In the genomic region with DNA sequence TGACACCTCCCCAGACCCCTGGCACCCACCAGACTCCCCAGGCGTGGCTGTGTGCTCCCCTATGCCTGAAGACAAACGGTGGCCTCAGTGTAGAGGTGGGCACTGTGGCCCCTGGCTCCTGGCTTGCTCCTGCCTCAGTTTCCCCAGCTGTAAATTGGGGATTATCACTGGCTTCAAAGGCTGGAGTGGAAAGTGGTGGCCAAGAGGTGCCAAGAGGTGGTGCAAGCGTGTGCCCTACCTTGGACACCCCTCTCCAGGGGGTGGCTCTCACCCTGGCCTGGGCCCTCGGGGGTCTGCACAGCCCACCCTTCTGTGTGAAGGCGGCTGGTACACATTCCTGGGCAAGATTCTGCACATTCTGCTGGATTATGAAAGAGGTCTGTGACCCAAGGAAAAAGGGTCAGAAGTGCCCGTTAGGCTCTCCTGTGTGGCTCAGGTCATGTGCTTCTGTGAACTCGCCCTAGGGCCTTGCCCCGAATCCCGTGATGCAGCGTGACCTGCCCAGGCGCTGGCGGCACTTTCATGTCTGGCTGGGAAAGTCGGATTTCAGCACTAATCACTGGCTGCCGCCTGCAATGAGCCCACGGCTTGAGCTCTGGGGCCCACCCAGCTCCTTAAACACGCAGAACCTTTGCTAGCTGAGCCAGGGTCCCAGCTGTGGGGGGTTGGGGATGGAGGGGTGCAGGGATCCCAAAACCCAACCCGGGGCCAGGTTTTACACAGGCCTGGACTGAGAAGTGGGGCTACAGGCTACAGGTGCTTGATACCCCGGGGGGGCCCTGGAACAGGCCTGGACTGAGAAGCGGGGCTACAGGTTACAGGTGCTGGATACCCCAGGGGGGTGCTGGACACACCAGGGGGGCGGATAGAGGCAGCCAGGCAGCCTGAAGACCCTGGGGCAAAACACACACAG, we compare ENCODE assay signal across 8 cellular contexts.
DNase-seq lines count a peak whose midpoint lies in the region; ATAC-seq and TF ChIP-seq lines count a peak whose summit lies in the region.
"Not testable (repeated sequence)": the region's sequence is repeated elsewhere in the genome, so short reads cannot be mapped to it uniquely, and the experiment has no call there.

No MANE protein-coding gene starts in this region.

- H3K79me1 ChIP-seq in mesenchymal stem cell (replicated peaks; ENCODE audit: low read length, poor library complexity, severe bottlenecking): not testable (repeated sequence)

- not testable (repeated sequence) for H3K4me2 ChIP-seq in mesenchymal stem cell (ENCODE audit: low read length, poor library complexity, severe bottlenecking)

- peak overlapping the region; percentile 65 for H4K91ac ChIP-seq in mesenchymal stem cell (ENCODE audit: low read length)

- H3K4ac ChIP-seq in mesenchymal stem cell (ENCODE audit: low read depth in 1 of 2, low read length in 2 of 2): not testable (repeated sequence)

- H2BK5ac ChIP-seq in mesenchymal stem cell (ENCODE audit: low read depth, low read length, poor library complexity, severe bottlenecking): not testable (repeated sequence)

- peak overlapping the region; percentile 80 for H3K27ac ChIP-seq in Panc1 (ENCODE audit: low read length)
- H3K27ac ChIP-seq in caudate nucleus (ENCODE audit: low read depth, low read length): peak overlapping the region; percentile 67
- not testable (repeated sequence) for H3K27ac ChIP-seq in mesenchymal stem cell (ENCODE audit: low read length, poor library complexity, severe bottlenecking)
- peak overlapping the region; percentile 42 to 80 (median 59) for H3K27ac ChIP-seq in tibial nerve

- H4K8ac ChIP-seq in mesenchymal stem cell (ENCODE audit: low read length): not testable (repeated sequence)

- peak overlapping the region; percentile 21 for H3K9ac ChIP-seq in mesenchymal stem cell (ENCODE audit: low read length)

- peak overlapping the region; percentile 34 for H2BK120ac ChIP-seq in mesenchymal stem cell (ENCODE audit: low read depth, low read length)

- BruUV-seq in Panc1 (replicated peaks; lab: Mats Ljungman, UMichigan): not testable (repeated sequence)

- not testable (repeated sequence) for TF ChIP-seq POLR2A in tibial nerve (IDR thresholded peaks at IDR 0.05)

- not testable (repeated sequence) for H3K36me3 ChIP-seq in Panc1 (ENCODE audit: control insufficient read depth, insufficient read depth, low read length); tibial nerve
- H3K36me3 ChIP-seq in mesenchymal stem cell (ENCODE audit: control insufficient read depth in 1 of 2, insufficient read depth in 2 of 2, low read depth in 1 of 2, low read length in 2 of 2): peaks cover 3 to 21% of the 10 kb centered on the region in 2 experiments

- not testable (repeated sequence) for H3K4me3 ChIP-seq in Panc1 (ENCODE audit: low read depth in 2 of 2, low read length in 2 of 2); mesenchymal stem cell (ENCODE audit: insufficient read depth in 1 of 2, low read depth in 1 of 2, low read length in 2 of 2); tibial nerve

- not testable (repeated sequence) for H3K23ac ChIP-seq in mesenchymal stem cell (ENCODE audit: low read length in 2 of 2)

- H3K14ac ChIP-seq in mesenchymal stem cell (ENCODE audit: low read length in 2 of 2): not testable (repeated sequence)

- peak overlapping the region in 1 of 2 experiments; percentile 50 for H2BK12ac ChIP-seq in mesenchymal stem cell (ENCODE audit: low read length in 2 of 2)

- H3K9me3 ChIP-seq in Panc1 (ENCODE audit: control insufficient read depth, insufficient read depth, low read depth, low read length); mesenchymal stem cell (ENCODE audit: control insufficient read depth, low read length); tibial nerve: not testable (repeated sequence)

- CTCF ChIA-PET in Panc1 (lab: Charles Lee): not testable (repeated sequence)

- H3K4me1 ChIP-seq in Panc1 (ENCODE audit: control insufficient read depth, insufficient read depth, low read length) (peaks cover 77% of the 10 kb centered on the region), mesenchymal stem cell (ENCODE audit: control insufficient read depth, insufficient read depth, low read depth, low read length) (peaks cover 59% of the 10 kb centered on the region), tibial nerve (peaks cover 0 to 98% (median 67%) of the 10 kb centered on the region in 4 donors)

- H2AK5ac ChIP-seq in mesenchymal stem cell (ENCODE audit: low read length, severe bottlenecking): peak overlapping the region; percentile 33

- POLR2A ChIA-PET in Panc1 (lab: Charles Lee): not testable (repeated sequence)

- not testable (repeated sequence) for H2BK15ac ChIP-seq in mesenchymal stem cell (ENCODE audit: low read depth, poor library complexity, severe bottlenecking)

- not testable (repeated sequence) for H3K27me3 ChIP-seq in Panc1 (ENCODE audit: control insufficient read depth, insufficient read depth, low read length); mesenchymal stem cell (ENCODE audit: control insufficient read depth in 1 of 2, insufficient read depth in 1 of 2, low read length in 2 of 2); tibial nerve

- in situ Hi-C loops in Panc1 (cut with HindIII; ENCODE audit: low pct_unique_long_range_greater_than_20kb, low sequenced_read_pairs): not testable (repeated sequence)

- peak; percentile 31 for ATAC-seq in Panc1
- peak; percentile 9 for ATAC-seq in Right ventricle myocardium superior (ENCODE audit: poor library complexity)
- ATAC-seq in sciatic nerve: peak; percentile 75

- WGBS in mesenchymal stem cell: 86% methylated on average over 15 of the region's 20 CpGs
- 53 to 55% methylated on average over 18 to 20 of the region's 20 CpGs for WGBS in tibial nerve, 2 donors

- intact Hi-C loops in Panc1 (cut with micrococcal nuclease; ENCODE audit: unreplicated experiment); Right ventricle myocardium superior (cut with DNase I); sciatic nerve (cut with DNase I): not testable (repeated sequence)

- peak in 1 of 2 donors; percentile 59 for TF ChIP-seq EP300 in tibial nerve (IDR thresholded peaks at IDR 0.05)

- TF ChIP-seq CTCF in Panc1 (IDR thresholded peaks at IDR 0.05); tibial nerve (IDR thresholded peaks at IDR 0.05): not testable (repeated sequence)

- not testable (repeated sequence) for H2AFZ ChIP-seq in mesenchymal stem cell (ENCODE audit: low read depth, low read length)

- peak overlapping the region; percentile 21 to 48 for H3K18ac ChIP-seq in mesenchymal stem cell (ENCODE audit: low read depth in 1 of 2, low read length in 2 of 2)

- peak; percentile 24 for DNase-seq in COLO668 (lab: John Stamatoyannopoulos, UW; ENCODE audit: unreplicated experiment)
- not testable (repeated sequence) for DNase-seq in Panc1 (ENCODE audit: low read depth, low spot score); mesenchymal stem cell; sciatic nerve (ENCODE audit: low spot score)
- peak; percentile 25 for DNase-seq in activated T-cell treated with anti-CD3 and anti-CD28 coated beads, Interleukin-2, amount 50 U/mL, for 1 hour
- peak in 1 of 61 donors; percentile 34 for DNase-seq in caudate nucleus (lab: John Stamatoyannopoulos, UW)
- peak; percentile 71 for DNase-seq in Right ventricle myocardium superior
- DNase-seq in tibial nerve (ENCODE audit: low spot score in 2 of 2): peak; percentile 64 to 66

Comparison
In these comparisons a context has a peak if more than half of its experiments do, and no peak if none do; other contexts are left out.
1. ATAC-seq: peak in every context shown above with its lines; median percentile 75 in sciatic nerve; 31 in Panc1; 9 in Right ventricle myocardium superior.